19 cellular contexts compared by ENCODE assay signal in the genomic region with DNA sequence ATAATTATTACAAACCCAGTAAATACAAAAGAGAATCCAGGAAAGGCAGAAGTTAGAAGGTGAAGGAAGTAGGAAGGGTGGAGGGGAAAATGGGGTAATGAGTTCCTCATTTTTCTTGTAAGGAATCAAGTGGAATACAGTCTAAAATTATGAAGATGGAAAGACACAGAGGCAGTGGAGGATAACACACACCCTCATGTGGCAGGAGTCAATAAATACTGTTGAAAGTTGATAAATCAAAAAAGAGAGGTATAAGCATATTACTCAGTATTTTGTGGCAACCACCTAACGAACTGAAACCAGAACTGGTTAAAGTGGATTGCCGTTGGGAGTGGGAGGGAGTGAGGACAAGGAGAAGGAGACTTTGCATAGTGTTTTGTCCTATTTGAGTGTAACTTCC.
DNase-seq lines count a peak whose midpoint lies in the region; ATAC-seq and TF ChIP-seq lines count a peak whose summit lies in the region.
"Had no signal": no experiment of that assay in that cellular context is flagged by ENCODE, and none has a peak within 500 bp of the region (broad histone marks: within the 10 kb centered on the region; RNA-seq: fewer than 3 reads in every experiment).

No MANE protein-coding gene starts in this region.

- no peak overlapping the region for H3K4me3 Mint-ChIP-seq in activated T-helper 17 cell treated with anti-CD3 and anti-CD28 coated beads, Interleukin-2, amount 50 U/mL, for 72 hours
- H3K4me3 Mint-ChIP-seq: activated CD4-positive, alpha-beta memory T cell treated with anti-CD3 and anti-CD28 coated beads for 36 hours had no signal

- H3K4me1 Mint-ChIP-seq in activated T-helper 17 cell treated with anti-CD3 and anti-CD28 coated beads, Interleukin-2, amount 50 U/mL, for 72 hours = no peaks in the 10 kb centered on the region

- H3K27ac Mint-ChIP-seq in activated T-helper 17 cell treated with anti-CD3 and anti-CD28 coated beads, Interleukin-2, amount 50 U/mL, for 72 hours = no peak overlapping the region
- H3K27ac Mint-ChIP-seq: activated CD4-positive, alpha-beta memory T cell treated with anti-CD3 and anti-CD28 coated beads for 36 hours had no signal

- H3K27ac ChIP-seq in neutrophil = peak overlapping the region; percentile 42
- H3K27ac ChIP-seq: colonic mucosa, Peyer's patch, prostate gland had no signal

- no peaks in the 10 kb centered on the region for H3K36me3 ChIP-seq in neutrophil
- H3K36me3 ChIP-seq: colonic mucosa, Peyer's patch, prostate gland had no signal

- peaks cover 4% of the 10 kb centered on the region for H3K9me3 Mint-ChIP-seq in activated T-helper 17 cell treated with anti-CD3 and anti-CD28 coated beads, Interleukin-2, amount 50 U/mL, for 72 hours
- H3K9me3 Mint-ChIP-seq: activated CD4-positive, alpha-beta memory T cell treated with anti-CD3 and anti-CD28 coated beads for 36 hours had no signal

- no peaks in the 10 kb centered on the region for H3K9me3 ChIP-seq in neutrophil
- H3K9me3 ChIP-seq: colonic mucosa, Peyer's patch, prostate gland had no signal

- no peaks in the 10 kb centered on the region for H3K27me3 ChIP-seq in neutrophil
- H3K27me3 ChIP-seq: colonic mucosa, Peyer's patch had no signal

- DNase-seq in ELR (ENCODE audit: low read depth) (peak; percentile 43), M059J (ENCODE audit: low read depth) (peak; percentile 64), NCI-H187 (lab: John Stamatoyannopoulos, UW) (no peak), NCI-H1417 (lab: John Stamatoyannopoulos, UW) (no peak), middle frontal gyrus (ENCODE audit: extremely low spot score, low spot score) (no peak)
- DNase-seq: activated CD4-positive, alpha-beta memory T cell treated with anti-CD3 and anti-CD28 coated beads for 36 hours; C1 segment of cervical spinal cord; colonic mucosa; left colon; NCI-H1105 treated with DMSO at 0.1 percent for 48 hours; NCI-H446 treated with DMSO at 0.1 percent for 48 hours; Peyer's patch; stimulated activated CD4-positive, alpha-beta T cell treated with anti-CD3 and anti-CD28 coated beads, Interleukin-15, amount 100 ng/mL, for 24 hours; T-helper 2 cell had no signal

- peak; percentile 39 for ATAC-seq in activated T-helper 17 cell treated with anti-CD3 and anti-CD28 coated beads, Interleukin-2, amount 50 U/mL, for 72 hours (replicated peaks)
- ATAC-seq in HG03097 (IDR thresholded peaks at IDR 0.05; ENCODE audit: low FRiP score, unreplicated experiment) = no peak
- ATAC-seq: esophagus mucosa, left colon had no signal

- peaks cover 16% of the 10 kb centered on the region for H3K27me3 Mint-ChIP-seq in activated T-helper 17 cell treated with anti-CD3 and anti-CD28 coated beads, Interleukin-2, amount 50 U/mL, for 72 hours

- H3K36me3 Mint-ChIP-seq in activated T-helper 17 cell treated with anti-CD3 and anti-CD28 coated beads, Interleukin-2, amount 50 U/mL, for 72 hours (ENCODE audit: low read depth) = no peaks in the 10 kb centered on the region
- H3K36me3 Mint-ChIP-seq: activated CD4-positive, alpha-beta memory T cell treated with anti-CD3 and anti-CD28 coated beads for 36 hours had no signal

- peak overlapping the region; percentile 21 to 28 for H3K4me3 ChIP-seq in neutrophil (ENCODE audit: low read depth in 1 of 2, low read length in 1 of 2)
- H3K4me3 ChIP-seq: colonic mucosa, Peyer's patch, prostate gland had no signal

- H3K4me1 ChIP-seq in neutrophil (ENCODE audit: control insufficient read depth in 1 of 2, insufficient read depth in 1 of 2, low read depth in 1 of 2, low read length in 1 of 2) = peaks cover 33 to 34% of the 10 kb centered on the region in 2 experiments

- TF ChIP-seq CTCF in neutrophil (IDR thresholded peaks at IDR 0.05) = no peak

Comparison
In these comparisons a context has a peak if more than half of its experiments do, and no peak if none do; other contexts are left out.
1. DNase-seq: peak in ELR (single experiment) and M059J (single experiment); none in NCI-H187 (0 of 2), NCI-H1417 (0 of 3) and middle frontal gyrus (single experiment).